ENCODE assay signal across 1 cellular context in the genomic region with DNA sequence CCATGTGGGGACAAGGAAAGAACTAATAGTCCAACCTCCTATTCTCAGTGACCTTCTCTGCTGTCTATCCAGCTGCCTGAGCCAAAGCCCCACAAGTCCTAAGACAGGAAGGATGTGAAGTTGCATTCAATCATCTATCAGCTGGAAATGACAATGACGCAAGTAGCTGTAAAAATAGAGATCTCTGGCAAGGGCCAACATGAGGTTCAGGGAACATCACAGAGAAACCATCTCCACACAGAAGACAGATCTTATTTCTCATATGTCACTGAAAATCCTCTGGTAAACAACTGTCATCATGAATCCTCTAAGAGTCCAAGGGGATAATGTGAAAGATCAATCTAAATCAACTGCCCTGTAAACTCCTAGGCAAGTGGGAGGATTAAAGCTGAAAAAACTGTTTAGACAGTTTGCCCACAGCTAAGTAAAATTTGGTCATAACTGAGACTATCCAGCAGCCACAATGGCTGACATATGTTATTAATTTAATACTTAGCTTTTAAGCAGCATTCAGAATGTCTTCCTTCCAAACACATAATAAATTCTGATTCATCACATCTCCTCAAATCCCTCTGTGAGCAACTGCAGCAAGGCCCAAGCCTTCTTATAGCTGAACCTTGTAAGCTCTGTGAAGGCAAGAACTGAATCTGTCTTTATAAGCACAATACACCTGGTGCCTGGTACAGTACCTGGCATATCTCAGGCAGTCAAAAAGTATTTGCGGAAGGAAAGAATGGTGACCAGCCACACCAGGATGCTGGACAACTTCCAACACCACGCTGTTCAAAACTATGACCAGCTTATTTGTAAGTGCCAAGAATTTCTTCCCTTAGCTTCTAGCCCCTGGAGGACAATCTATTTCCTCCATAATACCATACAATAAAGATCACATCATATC.
TF ChIP-seq lines count a peak whose summit lies in the region.

No MANE protein-coding gene starts in this region.

TF ChIP-seq in IMR-90, 13 proteins besides CTCF, POLR2A, EP300 and RAD21 (continued from another document):
- TF ChIP-seq NFE2L2 (IDR thresholded peaks at IDR 0.05; ENCODE audit: low read depth, low read length) (no peak), CHD1 (IDR thresholded peaks at IDR 0.05; ENCODE audit: low read depth, low read length) (no peak), SMC3 (IDR thresholded peaks at IDR 0.05; ENCODE audit: low read depth, low read length) (no peak), CEBPB (IDR thresholded peaks at IDR 0.05; ENCODE audit: low read depth, low read length) (no peak), RCOR1 (IDR thresholded peaks at IDR 0.05; ENCODE audit: insufficient replicate concordance, low read length) (no peak), MAZ (IDR thresholded peaks at IDR 0.05; ENCODE audit: borderline replicate concordance, low read depth, low read length) (no peak), MAFK (IDR thresholded peaks at IDR 0.05; ENCODE audit: low read depth, low read length) (no peak), BHLHE40 (IDR thresholded peaks at IDR 0.05; ENCODE audit: low read depth, low read length) (no peak), FOS (IDR thresholded peaks at IDR 0.05; ENCODE audit: low read depth, low read length) (no peak)
- TF ChIP-seq, protein P1, sequence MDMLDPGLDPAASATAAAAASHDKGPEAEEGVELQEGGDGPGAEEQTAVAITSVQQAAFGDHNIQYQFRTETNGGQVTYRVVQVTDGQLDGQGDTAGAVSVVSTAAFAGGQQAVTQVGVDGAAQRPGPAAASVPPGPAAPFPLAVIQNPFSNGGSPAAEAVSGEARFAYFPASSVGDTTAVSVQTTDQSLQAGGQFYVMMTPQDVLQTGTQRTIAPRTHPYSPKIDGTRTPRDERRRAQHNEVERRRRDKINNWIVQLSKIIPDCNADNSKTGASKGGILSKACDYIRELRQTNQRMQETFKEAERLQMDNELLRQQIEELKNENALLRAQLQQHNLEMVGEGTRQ (IDR thresholded peaks at IDR 0.05; ENCODE audit: low read depth, low read length), result no peak
